In genomic region chr17:47855737-47856136, GRCh38 we compare ENCODE assay signal across 24 cellular contexts. TPM values are rescaled to one million over a fixed set of nuclear protein-coding genes. Genes with fewer than 3 reads are reported as not detected.
DNase-seq lines count a peak whose midpoint lies in the region; ATAC-seq and TF ChIP-seq lines count a peak whose summit lies in the region.
"Had no signal": no experiment of that assay in that cellular context is flagged by ENCODE, and none has a peak within 500 bp of the region (broad histone marks: within the 10 kb centered on the region; RNA-seq: fewer than 3 reads in every experiment).

No MANE protein-coding gene starts in this region.

- intact Hi-C loops in heart right ventricle (cut with DNase I): no loop called here

- H3K4me3 Mint-ChIP-seq in naive thymus-derived CD8-positive, alpha-beta T cell: no peak overlapping the region

- no peak overlapping the region for H3K4me3 ChIP-seq in heart right ventricle
- no peak overlapping the region for H3K4me3 ChIP-seq in right atrium auricular region
- H3K4me3 ChIP-seq: HAP-1 had no signal

- WGBS in heart right ventricle, 2 donors: 25 to 27% methylated on average over 3 of the region's 3 CpGs

- TF ChIP-seq CTCF in heart right ventricle (IDR thresholded peaks at IDR 0.05) (no peak), right atrium auricular region (IDR thresholded peaks at IDR 0.05) (no peak)

- peaks cover 10 to 22% (median 11%) of the 10 kb centered on the region in 4 donors for H3K4me1 Mint-ChIP-seq in naive thymus-derived CD8-positive, alpha-beta T cell

- H3K36me3 Mint-ChIP-seq in naive thymus-derived CD8-positive, alpha-beta T cell: no peaks in the 10 kb centered on the region
- H3K36me3 Mint-ChIP-seq: CD4-positive, CD25-positive, alpha-beta regulatory T cell had no signal

- peaks cover 5 to 32% (median 11%) of the 10 kb centered on the region in 9 donors for H3K4me1 ChIP-seq in heart right ventricle
- peaks cover 0 to 22% of the 10 kb centered on the region in 2 donors for H3K4me1 ChIP-seq in right atrium auricular region
- H3K4me1 ChIP-seq: BE2C, HAP-1 had no signal

- H3K9me3 ChIP-seq in heart right ventricle: no peaks in the 10 kb centered on the region
- H3K9me3 ChIP-seq in right atrium auricular region: no peaks in the 10 kb centered on the region
- H3K9me3 ChIP-seq: BE2C, HAP-1 had no signal

- H3K9me3 Mint-ChIP-seq in naive thymus-derived CD8-positive, alpha-beta T cell: no peaks in the 10 kb centered on the region

- H3K27ac Mint-ChIP-seq in naive thymus-derived CD8-positive, alpha-beta T cell: no peak overlapping the region
- H3K27ac Mint-ChIP-seq: CD4-positive, CD25-positive, alpha-beta regulatory T cell had no signal

- POLR2A ChIA-PET in naive thymus-derived CD8-positive, alpha-beta T cell (lab: Charles Lee): interaction anchor here (1.3 kb wide), 1 partner anchor 39 kb away, joined by 3 read pairs; no protein-coding TSS in a partner anchor

- H3K36me3 ChIP-seq in heart right ventricle (no peaks in the 10 kb centered on the region), right atrium auricular region (no peaks in the 10 kb centered on the region)
- H3K36me3 ChIP-seq: BE2C, HAP-1 had no signal

- peak in 1 of 2 donors; percentile 30 for DNase-seq in heart right ventricle
- DNase-seq in right atrium auricular region (ENCODE audit: low spot score): no peak
- DNase-seq in dermis microvascular lymphatic vessel endothelial cell (ENCODE audit: low read depth in 2 of 2): peak; percentile 14 to 35
- peak; percentile 32 to 57 for DNase-seq in lung microvascular endothelial cell (ENCODE audit: low read depth in 2 of 2)
- DNase-seq in activated CD4-positive, alpha-beta T cell treated with anti-CD3 and anti-CD28 coated beads, Interleukin-2, amount 50 U/mL, for 1 hour: no peak
- no peak for DNase-seq in mesenteric fat pad (ENCODE audit: low spot score)
- DNase-seq in naive thymus-derived CD8-positive, alpha-beta T cell: no peak
- no peak for DNase-seq in islet precursor cell
- DNase-seq: BE2C; CD4-positive, CD25-positive, alpha-beta regulatory T cell; COR-L47; DMS 273 treated with DMSO at 0.1 percent for 48 hours; DND-41; GDM1; MM.1S; NCI-H1092; NCI-H1436 treated with DMSO at 0.1 percent for 48 hours; NCI-H2081; NCI-H510A; NCI-H748 treated with DMSO at 0.1 percent for 48 hours; PC-3 had no signal

- H3K27me3 Mint-ChIP-seq in naive thymus-derived CD8-positive, alpha-beta T cell: peaks cover 36 to 75% (median 55%) of the 10 kb centered on the region in 5 donors

- H3K27ac ChIP-seq in heart right ventricle (peak overlapping the region in 2 of 10 donors; percentile 33 to 58), right atrium auricular region (no peak overlapping the region)
- H3K27ac ChIP-seq: RWPE1 had no signal

- peak in 6 of 8 donors; percentile 8 to 54 (median 33) for ATAC-seq in heart right ventricle
- ATAC-seq in naive thymus-derived CD8-positive, alpha-beta T cell: no peak
- ATAC-seq: PC-3 had no signal

- H3K27me3 ChIP-seq in heart right ventricle: peaks cover 11 to 74% (median 67%) of the 10 kb centered on the region in 7 donors
- peaks cover 22 to 29% of the 10 kb centered on the region in 2 donors for H3K27me3 ChIP-seq in right atrium auricular region

RNA-seq across cellular contexts. Expression of gene SP6, which starts 4.8 kb away (rescaled TPM):
- under 1 TPM; 0.05 to 0.51 (median 0.20) TPM for total RNA-seq in heart right ventricle
- polyA plus RNA-seq in heart right ventricle: 1 to 10 TPM in 1 of 2 donors, under 1 TPM in 1; 0.22 to 1.9 TPM
- 1 to 10 TPM in 1 of 2 donors, not detected in 1; 2.7 TPM for total RNA-seq in right atrium auricular region
- total RNA-seq in dermis microvascular lymphatic vessel endothelial cell: 1.8 and 2.3 TPM in 2 replicates
- 0.65 and 3.0 TPM in 2 replicates for total RNA-seq in lung microvascular endothelial cell
- total RNA-seq in mesenteric fat pad: 1.9 TPM
- total RNA-seq in naive thymus-derived CD8-positive, alpha-beta T cell: under 1 TPM; 0.16 to 0.33 TPM
- polyA plus RNA-seq in naive thymus-derived CD8-positive, alpha-beta T cell: under 1 TPM in 1 of 3 donors, not detected in 2; 0.13 TPM
- total RNA-seq: LHCN-M2 had no signal
- polyA plus RNA-seq: CD4-positive, CD25-positive, alpha-beta regulatory T cell had no signal

RNA-seq across cellular contexts. Expression of gene SCRN2, which starts 14.7 kb away (rescaled TPM):
- total RNA-seq in heart right ventricle: 10 to 100 TPM; 25.6 to 38.2 (median 34.5) TPM
- 10 to 100 TPM; 20.6 to 82.5 TPM for polyA plus RNA-seq in heart right ventricle
- 10 to 100 TPM; 28.5 to 37.1 TPM for total RNA-seq in right atrium auricular region
- 24.1 and 33.3 TPM in 2 replicates for total RNA-seq in dermis microvascular lymphatic vessel endothelial cell
- 23.2 and 27.7 TPM in 2 replicates for total RNA-seq in lung microvascular endothelial cell
- 70.6 TPM for total RNA-seq in mesenteric fat pad
- total RNA-seq in naive thymus-derived CD8-positive, alpha-beta T cell: 10 to 100 TPM; 41.4 to 46.0 TPM
- 10 to 100 TPM; 19.3 to 37.9 (median 21.6) TPM for polyA plus RNA-seq in naive thymus-derived CD8-positive, alpha-beta T cell

RNA-seq across cellular contexts. Expression of gene LRRC46, which starts 24.3 kb away (rescaled TPM):
- total RNA-seq in heart right ventricle (under 1 TPM in 7 of 10 donors, not detected in 3; 0.14 to 0.53 (median 0.34) TPM), right atrium auricular region (under 1 TPM in 1 of 2 donors, not detected in 1; 0.59 TPM), dermis microvascular lymphatic vessel endothelial cell (under 0.01 TPM in 2 replicates), lung microvascular endothelial cell (not detected in 2 replicates), mesenteric fat pad (not detected)
- under 1 TPM; 0.19 to 0.95 TPM for polyA plus RNA-seq in heart right ventricle
- under 1 TPM; 0.29 to 0.85 TPM for total RNA-seq in naive thymus-derived CD8-positive, alpha-beta T cell
- polyA plus RNA-seq in naive thymus-derived CD8-positive, alpha-beta T cell: under 1 TPM; 0.43 to 0.56 (median 0.48) TPM

RNA-seq across cellular contexts. Expression of gene MRPL10, which starts 24.4 kb away (rescaled TPM):
- 10 to 100 TPM; 44.8 to 72.3 (median 62.9) TPM for total RNA-seq in heart right ventricle
- polyA plus RNA-seq in heart right ventricle: 10 to 100 TPM; 44.2 to 63.6 TPM
- total RNA-seq in right atrium auricular region: 10 to 100 TPM; 51.8 to 61.3 TPM
- 16.3 and 23.6 TPM in 2 replicates for total RNA-seq in dermis microvascular lymphatic vessel endothelial cell
- total RNA-seq in lung microvascular endothelial cell: 16.3 and 18.3 TPM in 2 replicates
- total RNA-seq in mesenteric fat pad: 33.5 TPM
- 10 to 100 TPM; 38.2 to 41.8 TPM for total RNA-seq in naive thymus-derived CD8-positive, alpha-beta T cell
- 10 to 100 TPM; 38.3 to 68.5 (median 38.3) TPM for polyA plus RNA-seq in naive thymus-derived CD8-positive, alpha-beta T cell

RNA-seq across cellular contexts. Expression of gene OSBPL7, which starts 34.1 kb away (rescaled TPM):
- 1 to 10 TPM; 2.8 to 8.7 (median 5.1) TPM for total RNA-seq in heart right ventricle
- polyA plus RNA-seq in heart right ventricle: 1 to 10 TPM; 3.1 to 9.6 TPM
- total RNA-seq in right atrium auricular region: 1 to 10 TPM; 2.3 to 3.6 TPM
- 4.6 and 6.3 TPM in 2 replicates for total RNA-seq in dermis microvascular lymphatic vessel endothelial cell
- 4.8 and 7.5 TPM in 2 replicates for total RNA-seq in lung microvascular endothelial cell
- 5.1 TPM for total RNA-seq in mesenteric fat pad
- total RNA-seq in naive thymus-derived CD8-positive, alpha-beta T cell: 10 to 100 TPM; 38.8 to 48.1 TPM
- 1 to 10 TPM; 3.6 to 6.8 (median 4.4) TPM for polyA plus RNA-seq in naive thymus-derived CD8-positive, alpha-beta T cell

Comparison
In these comparisons a context has a peak if more than half of its experiments do, and no peak if none do; other contexts are left out.
1. ATAC-seq: peak in heart right ventricle (6 of 8); none in naive thymus-derived CD8-positive, alpha-beta T cell (0 of 2).
2. DNase-seq: peak in dermis microvascular lymphatic vessel endothelial cell (2 of 2) and lung microvascular endothelial cell (2 of 2); none in right atrium auricular region (single experiment), activated CD4-positive, alpha-beta T cell treated with anti-CD3 and anti-CD28 coated beads, Interleukin-2, amount 50 U/mL, for 1 hour (single experiment), mesenteric fat pad (single experiment), naive thymus-derived CD8-positive, alpha-beta T cell (0 of 10) and islet precursor cell (single experiment).